11 cellular contexts compared by ENCODE assay signal in the genomic region with DNA sequence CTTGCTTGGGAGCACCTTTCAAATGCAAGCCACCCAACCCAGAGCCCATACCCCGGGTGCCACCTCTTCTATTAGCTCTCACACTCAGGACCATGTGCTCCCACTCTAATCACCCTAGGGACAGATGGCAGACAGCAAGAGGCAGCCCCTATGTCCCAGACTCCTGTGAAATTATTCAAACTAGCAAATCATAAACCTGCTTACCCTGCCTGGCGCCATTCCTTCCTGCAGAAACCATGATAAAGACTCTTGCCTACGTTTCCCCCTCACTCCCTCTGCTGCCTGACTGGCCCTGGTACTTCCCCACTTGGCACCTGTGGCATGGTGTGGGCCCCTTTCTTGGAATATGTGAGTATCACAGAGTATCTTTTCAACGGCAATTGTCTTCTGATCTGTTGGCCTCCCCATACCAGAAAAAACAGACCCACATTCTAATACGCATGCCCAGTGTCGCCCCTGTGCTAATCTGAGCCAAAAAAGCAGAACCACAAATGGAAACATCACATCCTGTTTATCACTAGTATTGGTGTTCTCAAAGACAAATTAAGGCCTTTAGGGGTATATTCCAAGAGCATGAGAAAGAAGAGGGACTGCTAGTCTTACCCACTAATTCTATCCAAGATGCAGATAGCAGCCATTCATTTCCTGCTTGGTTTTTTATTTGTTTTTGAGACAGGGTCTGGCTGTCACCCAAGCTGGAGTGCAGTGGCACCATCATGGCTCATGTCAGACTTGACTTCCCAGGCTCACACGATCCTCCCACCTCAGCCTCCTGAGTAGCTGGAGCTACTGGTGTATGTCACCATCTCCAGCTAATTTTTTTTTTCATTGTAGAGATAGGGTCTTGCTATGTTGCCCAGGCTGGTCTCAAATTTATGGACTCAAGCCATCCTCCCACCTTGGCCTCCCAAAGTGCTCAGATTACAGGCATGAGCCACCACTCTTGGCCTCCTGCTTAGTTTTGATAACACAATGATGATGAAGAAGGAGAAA. TPM values are rescaled to one million over a fixed set of nuclear protein-coding genes. Genes with fewer than 3 reads are reported as not detected.
DNase-seq lines count a peak whose midpoint lies in the region; ATAC-seq and TF ChIP-seq lines count a peak whose summit lies in the region.
"Had no signal": no experiment of that assay in that cellular context is flagged by ENCODE, and none has a peak within 500 bp of the region (broad histone marks: within the 10 kb centered on the region; RNA-seq: fewer than 3 reads in every experiment).

No MANE protein-coding gene starts in this region.

- H3F3A ChIP-seq in GM23248 (ENCODE audit: insufficient read depth), result no peaks in the 10 kb centered on the region

- H3K36me3 ChIP-seq in CD4-positive, CD25-positive, alpha-beta regulatory T cell (ENCODE audit: control insufficient read depth, insufficient read depth, low read length), result no peaks in the 10 kb centered on the region
- H3K36me3 ChIP-seq in mucosa of descending colon (ENCODE audit: low read depth), result no peaks in the 10 kb centered on the region
- H3K36me3 ChIP-seq in GM23248 (ENCODE audit: low read depth), result no peaks in the 10 kb centered on the region

- no peaks in the 10 kb centered on the region for H3K27me3 ChIP-seq in CD4-positive, CD25-positive, alpha-beta regulatory T cell (ENCODE audit: control insufficient read depth, insufficient read depth, low read length)
- H3K27me3 ChIP-seq in GM23248 (replicated peaks; ENCODE audit: insufficient read depth), result peaks cover 4% of the 10 kb centered on the region

- H3K4me1 Mint-ChIP-seq in CD4-positive, CD25-positive, alpha-beta regulatory T cell, result peaks cover 27 to 96% (median 71%) of the 10 kb centered on the region in 4 donors
- peaks cover 76% of the 10 kb centered on the region for H3K4me1 Mint-ChIP-seq in activated T-cell treated with anti-CD3 and anti-CD28 coated beads, Interleukin-2, amount 50 U/mL, for 24 hours (ENCODE audit: low read depth)

- H3K27ac Mint-ChIP-seq in CD4-positive, CD25-positive, alpha-beta regulatory T cell, result peak overlapping the region; percentile 94 to 100 (median 96)
- peak overlapping the region; percentile 16 for H3K27ac Mint-ChIP-seq in activated T-cell treated with anti-CD3 and anti-CD28 coated beads, Interleukin-2, amount 50 U/mL, for 24 hours

- no peak overlapping the region for H2AFZ ChIP-seq in GM23248

- H3K4me1 ChIP-seq in CD4-positive, CD25-positive, alpha-beta regulatory T cell (ENCODE audit: control insufficient read depth, insufficient read depth, low read length, poor library complexity, severe bottlenecking), result peaks cover 72% of the 10 kb centered on the region
- H3K4me1 ChIP-seq in mucosa of descending colon (ENCODE audit: low read depth) (peaks cover 4% of the 10 kb centered on the region), GM23248 (ENCODE audit: insufficient read depth) (no peaks in the 10 kb centered on the region)

- peak overlapping the region; percentile 77 for H3K27ac ChIP-seq in CD4-positive, CD25-positive, alpha-beta regulatory T cell (ENCODE audit: insufficient read depth, low read length, poor library complexity, severe bottlenecking)
- no peak overlapping the region for H3K27ac ChIP-seq in GM23248

- in situ Hi-C loops in GM23248 (cut with MboI), result no loop called here

- H3K4me2 ChIP-seq in GM23248 (ENCODE audit: unreplicated experiment), result no peak overlapping the region

- no peaks in the 10 kb centered on the region for H4K20me1 ChIP-seq in GM23248 (ENCODE audit: insufficient read depth)

- H3K9ac ChIP-seq in GM23248, result no peak overlapping the region

- H3K9me3 ChIP-seq in CD4-positive, CD25-positive, alpha-beta regulatory T cell (ENCODE audit: control insufficient read depth in 2 of 2, low read length in 2 of 2), result no peaks in the 10 kb centered on the region
- no peaks in the 10 kb centered on the region for H3K9me3 ChIP-seq in mucosa of descending colon
- H3K9me3 ChIP-seq in GM23248 (ENCODE audit: low read depth), result no peaks in the 10 kb centered on the region

- H3K27me3 Mint-ChIP-seq in CD4-positive, CD25-positive, alpha-beta regulatory T cell, result no peaks in the 10 kb centered on the region
- H3K27me3 Mint-ChIP-seq in activated T-cell treated with anti-CD3 and anti-CD28 coated beads, Interleukin-2, amount 50 U/mL, for 24 hours, result no peaks in the 10 kb centered on the region

- peak overlapping the region; percentile 57 for H3K4me3 ChIP-seq in CD4-positive, CD25-positive, alpha-beta regulatory T cell (ENCODE audit: low read depth, low read length)
- H3K4me3 ChIP-seq in mucosa of descending colon, result no peak overlapping the region
- no peak overlapping the region for H3K4me3 ChIP-seq in GM23248
- H3K4me3 ChIP-seq: K562 had no signal

- WGBS in GM23248 (ENCODE audit: low coverage in 1 of 2, low lambda C conversion rate in 2 of 2, missing lambda C conversion rate in 2 of 2), 2 experiments, result 62 to 70% methylated on average over 7 of the region's 7 CpGs

- DNase-seq in CD4-positive, CD25-positive, alpha-beta regulatory T cell, result peak; percentile 33 to 79 (median 78)
- peak; percentile 28 for DNase-seq in NCI-H524 treated with DMSO at 0.1 percent for 48 hours (lab: John Stamatoyannopoulos, UW)
- peak; percentile 54 for DNase-seq in activated T-cell treated with anti-CD3 and anti-CD28 coated beads, Interleukin-2, amount 50 U/mL, for 24 hours
- DNase-seq in mucosa of descending colon, result no peak
- DNase-seq in NCI-H446 treated with DMSO at 0.1 percent for 48 hours (lab: John Stamatoyannopoulos, UW), result no peak
- DNase-seq in omental fat pad (ENCODE audit: low spot score), result no peak
- DNase-seq in GM23248, result no peak
- no peak for DNase-seq in NCI-H1092 treated with DMSO at 0.1 percent for 48 hours (lab: John Stamatoyannopoulos, UW)
- DNase-seq: AML-193, amygdala had no signal

- peak; percentile 54 to 58 for ATAC-seq in CD4-positive, CD25-positive, alpha-beta regulatory T cell (ENCODE audit: low read depth in 2 of 2)
- ATAC-seq in mucosa of descending colon, result peak; percentile 69
- no peak for ATAC-seq in omental fat pad (ENCODE audit: low FRiP score)
- ATAC-seq: K562 had no signal

- intact Hi-C loops in mucosa of descending colon (cut with DNase I, micrococcal nuclease), result no loop called here

- H3K9me2 ChIP-seq in GM23248 (ENCODE audit: insufficient read depth), result no peaks in the 10 kb centered on the region

- TF ChIP-seq CTCF in mucosa of descending colon (IDR thresholded peaks at IDR 0.05) (no peak), omental fat pad (IDR thresholded peaks at IDR 0.05) (no peak)

- peak overlapping the region; percentile 47 to 83 (median 70) for H3K4me3 Mint-ChIP-seq in CD4-positive, CD25-positive, alpha-beta regulatory T cell
- H3K4me3 Mint-ChIP-seq in activated T-cell treated with anti-CD3 and anti-CD28 coated beads, Interleukin-2, amount 50 U/mL, for 24 hours, result no peak overlapping the region

- no peaks in the 10 kb centered on the region for H3K79me2 ChIP-seq in GM23248 (ENCODE audit: insufficient read depth)

- no peaks in the 10 kb centered on the region for H3K36me3 Mint-ChIP-seq in CD4-positive, CD25-positive, alpha-beta regulatory T cell
- H3K36me3 Mint-ChIP-seq in activated T-cell treated with anti-CD3 and anti-CD28 coated beads, Interleukin-2, amount 50 U/mL, for 24 hours (ENCODE audit: low read depth), result no peaks in the 10 kb centered on the region

- H3K9me3 Mint-ChIP-seq in CD4-positive, CD25-positive, alpha-beta regulatory T cell, result peaks cover 0 to 6% (median 0%) of the 10 kb centered on the region in 7 donors
- peaks cover 2% of the 10 kb centered on the region for H3K9me3 Mint-ChIP-seq in activated T-cell treated with anti-CD3 and anti-CD28 coated beads, Interleukin-2, amount 50 U/mL, for 24 hours

RNA-seq across cellular contexts. Expression of gene TTC39C, which starts 44.1 kb away (rescaled TPM):
- 274 TPM for total RNA-seq in CD4-positive, CD25-positive, alpha-beta regulatory T cell
- 100 to 1,000 TPM; 109 to 206 (median 167) TPM for polyA plus RNA-seq in CD4-positive, CD25-positive, alpha-beta regulatory T cell
- total RNA-seq in mucosa of descending colon (10 to 100 TPM in 2 of 3 donors, 1 to 10 TPM in 1; 8.1 to 14.6 (median 13.2) TPM), omental fat pad (10 to 100 TPM; 24.7 to 39.1 (median 34.2) TPM)
- total RNA-seq in GM23248 (2014; rRNA removed; shearing (Covaris generic)), result 24.3 and 24.4 TPM in 2 replicates
- polyA plus RNA-seq in GM23248 (2016; fragmentation: Nextera tagmentation; extraction: Ambion mirVana), result 15.7 and 17.3 TPM in 2 replicates

Comparison
In these comparisons a context has a peak if more than half of its experiments do, and no peak if none do; other contexts are left out.
1. DNase-seq: peak in CD4-positive, CD25-positive, alpha-beta regulatory T cell (3 of 3), NCI-H524 treated with DMSO at 0.1 percent for 48 hours (single experiment) and activated T-cell treated with anti-CD3 and anti-CD28 coated beads, Interleukin-2, amount 50 U/mL, for 24 hours (single experiment); none in mucosa of descending colon (0 of 3), NCI-H446 treated with DMSO at 0.1 percent for 48 hours (single experiment), omental fat pad (single experiment), GM23248 (single experiment) and NCI-H1092 treated with DMSO at 0.1 percent for 48 hours (single experiment).